Comparison of ENCODE assay signal across 9 cellular contexts in the genomic region with DNA sequence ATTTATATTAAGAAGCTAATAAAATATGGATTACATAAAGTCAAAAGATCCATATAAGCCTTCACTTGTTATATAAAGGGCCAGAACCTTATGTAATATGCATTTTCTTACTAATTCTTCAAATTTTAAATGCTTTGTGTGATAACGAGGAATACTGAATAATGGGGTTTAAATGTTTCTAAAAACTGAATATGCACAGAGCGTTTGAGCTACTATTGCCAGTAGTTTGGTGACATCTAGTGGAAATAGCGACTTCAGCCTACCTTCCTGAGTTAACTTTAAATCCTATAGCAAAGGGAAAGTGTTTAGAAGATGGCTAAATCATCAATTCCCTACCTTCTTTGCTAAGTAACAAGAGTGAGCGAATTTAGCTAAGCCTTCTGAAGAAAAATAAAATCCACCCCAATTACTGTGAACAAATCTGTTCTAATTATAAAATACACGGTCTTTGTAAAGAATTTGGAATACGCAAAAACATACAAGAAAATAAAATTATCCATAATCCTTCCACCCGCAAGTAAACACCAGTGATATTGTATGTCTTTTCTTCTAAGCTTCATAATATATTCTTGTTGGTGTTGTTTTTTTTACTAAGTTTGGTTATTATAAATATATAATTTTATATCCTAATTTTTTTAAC.
DNase-seq lines count a peak whose midpoint lies in the region; ATAC-seq and TF ChIP-seq lines count a peak whose summit lies in the region.
"Had no signal": no experiment of that assay in that cellular context is flagged by ENCODE, and none has a peak within 500 bp of the region (broad histone marks: within the 10 kb centered on the region; RNA-seq: fewer than 3 reads in every experiment).

No MANE protein-coding gene starts in this region.

- H3K27ac ChIP-seq in breast epithelium (no peak overlapping the region), mammary epithelial cell (ENCODE audit: insufficient read depth, low read depth, low read length) (no peak overlapping the region), neural progenitor cell (no peak overlapping the region)

- CTCF ChIA-PET in MCF 10A (lab: Yijun Ruan, JAX) = interaction anchor here (0.6 to 4.1 kb wide), 34 partner anchors 9 to 1689 kb away, joined by 3 to 52 read pairs (median 4); no protein-coding TSS in a partner anchor
- CTCF ChIA-PET in mammary epithelial cell (lab: Charles Lee; ENCODE audit: low non-redundant PET) = interaction anchor here (0.7 kb wide), 2 partner anchors 68 to 977 kb away, joined by 3 to 4 read pairs; no protein-coding TSS in a partner anchor

- dilution Hi-C loops in mammary epithelial cell (cut with HindIII; ENCODE audit: low sequenced_read_pairs) = no loop called here

- H3K4me2 ChIP-seq in mammary epithelial cell (ENCODE audit: insufficient read depth, low read depth, low read length) = no peak overlapping the region
- no peak overlapping the region for H3K4me2 ChIP-seq in neural progenitor cell

- H3K4me3 Mint-ChIP-seq in MCF 10A (ENCODE audit: unreplicated experiment) (no peak overlapping the region), neural progenitor cell (no peak overlapping the region)
- H3K4me3 Mint-ChIP-seq: activated naive CD8-positive, alpha-beta T cell had no signal

- H3K9me3 Mint-ChIP-seq in MCF 10A (ENCODE audit: unreplicated experiment) (no peaks in the 10 kb centered on the region), neural progenitor cell (no peaks in the 10 kb centered on the region)

- H4K20me1 ChIP-seq in mammary epithelial cell (ENCODE audit: insufficient read depth, low read length) (no peaks in the 10 kb centered on the region), neural progenitor cell (ENCODE audit: low read depth) (no peaks in the 10 kb centered on the region)

- no peak overlapping the region for H3K4me3 ChIP-seq in breast epithelium
- H3K4me3 ChIP-seq in mammary epithelial cell (replicated peaks in 1 of 3; ENCODE audit: insufficient read depth in 1 of 3, low read depth in 2 of 3, low read length in 3 of 3) = no peak overlapping the region
- no peak overlapping the region for H3K4me3 ChIP-seq in neural progenitor cell

- H3K27ac Mint-ChIP-seq in MCF 10A (ENCODE audit: low read depth, unreplicated experiment) = no peak overlapping the region
- H3K27ac Mint-ChIP-seq in neural progenitor cell = no peak overlapping the region
- H3K27ac Mint-ChIP-seq: activated naive CD8-positive, alpha-beta T cell had no signal

- BruUV-seq in MCF 10A (replicated peaks; lab: Mats Ljungman, UMichigan) (no TSS peak), mammary epithelial cell (replicated peaks; lab: Mats Ljungman, UMichigan) (no TSS peak)

- no peak overlapping the region for H3K9ac ChIP-seq in mammary epithelial cell (ENCODE audit: insufficient read depth, low read length)
- H3K9ac ChIP-seq in neural progenitor cell = no peak overlapping the region

- H3K79me2 ChIP-seq in mammary epithelial cell (ENCODE audit: insufficient read depth, low read length) = no peaks in the 10 kb centered on the region
- no peaks in the 10 kb centered on the region for H3K79me2 ChIP-seq in neural progenitor cell (ENCODE audit: low read depth)

- H2AFZ ChIP-seq in mammary epithelial cell (ENCODE audit: low read depth, low read length) (no peak overlapping the region), neural progenitor cell (replicated peaks) (no peak overlapping the region)

- H3K27me3 Mint-ChIP-seq in MCF 10A (ENCODE audit: insufficient read depth, unreplicated experiment) (peaks cover 24% of the 10 kb centered on the region), neural progenitor cell (ENCODE audit: insufficient read depth, low read depth) (peaks cover 15% of the 10 kb centered on the region)
- H3K27me3 Mint-ChIP-seq: activated naive CD8-positive, alpha-beta T cell had no signal

- H3K27me3 ChIP-seq in breast epithelium (no peaks in the 10 kb centered on the region), mammary epithelial cell (ENCODE audit: insufficient read depth, low read length) (peaks cover 2% of the 10 kb centered on the region), neural progenitor cell (no peaks in the 10 kb centered on the region)

- no peaks in the 10 kb centered on the region for H3K9me3 ChIP-seq in breast epithelium
- no peaks in the 10 kb centered on the region for H3K9me3 ChIP-seq in mammary epithelial cell (replicated peaks; ENCODE audit: insufficient read depth, low read length)
- no peaks in the 10 kb centered on the region for H3K9me3 ChIP-seq in neural progenitor cell (ENCODE audit: low read depth)

- peaks cover 8% of the 10 kb centered on the region for H3F3A ChIP-seq in neural progenitor cell (ENCODE audit: low read depth)

- DNase-seq in MCF 10A (ENCODE audit: unreplicated experiment) (peak; percentile 56), breast epithelium (ENCODE audit: low spot score in 2 of 2) (no peak), NCI-H2107 (lab: John Stamatoyannopoulos, UW) (peak; percentile 57), mammary epithelial cell (peak; percentile 12), neural progenitor cell (ENCODE audit: low spot score) (peak; percentile 69)
- DNase-seq in activated CD4-positive, alpha-beta T cell treated with anti-CD3 and anti-CD28 coated beads, Interleukin-2, amount 50 U/mL, for 4 hours = no peak

- H3K4me1 ChIP-seq in breast epithelium (no peaks in the 10 kb centered on the region), mammary epithelial cell (ENCODE audit: insufficient read depth, low read length) (no peaks in the 10 kb centered on the region), neural progenitor cell (peaks cover 26% of the 10 kb centered on the region)

- WGBS in mammary epithelial cell (ENCODE audit: low coverage, missing lambda C conversion rate) = 43% methylated on average over 7 of the region's 7 CpGs

- intact Hi-C loops in MCF 10A (cut with micrococcal nuclease) (loop anchor here (1.0 to 10.0 kb wide), 5 partner anchors 68 to 1689 kb away; no protein-coding TSS in a partner anchor), breast epithelium (cut with DNase I; ENCODE audit: low total_unique reads) (no loop called here), mammary epithelial cell (cut with micrococcal nuclease) (loop anchor here (1.0 to 10.0 kb wide), 2 partner anchors 68 to 1689 kb away; no protein-coding TSS in a partner anchor)

- H3K4me1 Mint-ChIP-seq in MCF 10A (ENCODE audit: insufficient read depth, unreplicated experiment) (no peaks in the 10 kb centered on the region), neural progenitor cell (peaks cover 18% of the 10 kb centered on the region)

- POLR2A ChIA-PET in MCF 10A (lab: Yijun Ruan, JAX) = interaction anchor here (0.6 to 1.3 kb wide), 3 partner anchors 9 to 173 kb away, joined by 3 to 5 read pairs (median 3); no protein-coding TSS in a partner anchor

- TF ChIP-seq POLR2A in breast epithelium (IDR thresholded peaks at IDR 0.05) = no peak

- in situ Hi-C loops in mammary epithelial cell (cut with MboI; ENCODE audit: low sequenced_read_pairs in 2 of 2) = no loop called here

- no peaks in the 10 kb centered on the region for H3K36me3 ChIP-seq in breast epithelium
- H3K36me3 ChIP-seq in mammary epithelial cell (ENCODE audit: insufficient read depth, low read length) = no peaks in the 10 kb centered on the region
- no peaks in the 10 kb centered on the region for H3K36me3 ChIP-seq in neural progenitor cell

- H3K36me3 Mint-ChIP-seq in MCF 10A (ENCODE audit: insufficient read depth, unreplicated experiment) (no peaks in the 10 kb centered on the region), neural progenitor cell (no peaks in the 10 kb centered on the region)
- H3K36me3 Mint-ChIP-seq: activated naive CD8-positive, alpha-beta T cell had no signal

- ATAC-seq in HG02885 (IDR thresholded peaks at IDR 0.05; ENCODE audit: poor library complexity, unreplicated experiment) = no peak
- no peak for ATAC-seq in GM19328 (IDR thresholded peaks at IDR 0.05; ENCODE audit: unreplicated experiment)

- TF ChIP-seq CTCF in MCF 10A (IDR thresholded peaks at IDR 0.05; ENCODE audit: unreplicated experiment) = peak; percentile 57
- TF ChIP-seq CTCF in breast epithelium (IDR thresholded peaks at IDR 0.05) = no peak
- TF ChIP-seq CTCF in mammary epithelial cell (conservative IDR thresholded peaks at IDR 0.05 in 1 of 2, IDR thresholded peaks at IDR 0.05 in 1 of 2; ENCODE audit: extremely low read depth in 1 of 2, insufficient read depth in 1 of 2, low read depth in 1 of 2, low read length in 2 of 2) = peak; percentile 43 to 62
- TF ChIP-seq CTCF in neural progenitor cell (IDR thresholded peaks at IDR 0.05) = peak; percentile 89

Comparison
In these comparisons a context has a peak if more than half of its experiments do, and no peak if none do; other contexts are left out.
1. DNase-seq: peak in MCF 10A (single experiment), NCI-H2107 (single experiment), mammary epithelial cell (single experiment) and neural progenitor cell (single experiment); none in breast epithelium (0 of 2) and activated CD4-positive, alpha-beta T cell treated with anti-CD3 and anti-CD28 coated beads, Interleukin-2, amount 50 U/mL, for 4 hours (0 of 2).
2. CTCF ChIP-seq: peak in MCF 10A (single experiment), mammary epithelial cell (2 of 2) and neural progenitor cell (single experiment); none in breast epithelium (0 of 3).